In genomic region chr1:79376106-79376505, GRCh38 we compare ENCODE assay signal across 29 cellular contexts.
"Had no signal": no experiment of that assay in that cellular context is flagged by ENCODE, and none has a peak within 500 bp of the region (broad histone marks: within the 10 kb centered on the region; RNA-seq: fewer than 3 reads in every experiment).

No MANE protein-coding gene starts in this region.

- H3K27me3 ChIP-seq: breast epithelium, heart left ventricle, neutrophil, ovary, right atrium auricular region, tibial nerve had no signal

- H3K27me3 Mint-ChIP-seq: activated CD4-positive, alpha-beta T cell treated with anti-CD3 and anti-CD28 coated beads for 36 hours; activated naive CD8-positive, alpha-beta T cell treated with anti-CD3 and anti-CD28 coated beads for 36 hours; activated T-cell treated with anti-CD3 and anti-CD28 coated beads, Interleukin-2, amount 50 U/mL, for 24 hours; natural killer cell treated with Interleukin-12 subunit alpha and Interleukin-12 subunit beta and Interleukin-15 and Interleukin-18, amount 100 ng/mL, for 72 hours; stimulated activated naive CD8-positive, alpha-beta T cell treated with anti-CD3 and anti-CD28 coated beads, Interleukin-15, Interleukin-2, amounts not matched to agents 100 ng/mL and 50 ng/mL, for 24 hours had no signal

- H3K4me3 ChIP-seq: breast epithelium, heart left ventricle, ovary, prostate gland, right atrium auricular region, tibial nerve had no signal

- DNase-seq: activated CD4-positive, alpha-beta T cell treated with anti-CD3 and anti-CD28 coated beads for 36 hours; activated CD4-positive, alpha-beta T cell treated with anti-CD3 and anti-CD28 coated beads, Interleukin-2, amount 50 U/mL, for 4 hours; activated CD8-positive, alpha-beta memory T cell treated with anti-CD3 and anti-CD28 coated beads for 24 hours; activated CD8-positive, alpha-beta memory T cell treated with anti-CD3 and anti-CD28 coated beads, Interleukin-2, amount 50 U/mL, for 4 hours; activated naive CD4-positive, alpha-beta T cell treated with Interleukin-2 at 50 U/mL for 16 hours; activated naive CD8-positive, alpha-beta T cell treated with anti-CD3 and anti-CD28 coated beads for 36 hours; activated T-cell treated with anti-CD3 and anti-CD28 coated beads, Interleukin-2, amount 50 U/mL, for 24 hours; cerebellar nuclear complex; cortex of kidney; effector CD4-positive, alpha-beta T cell; heart left ventricle; islet precursor cell; left cardiac atrium; ovary; stimulated activated CD4-positive, alpha-beta T cell treated with anti-CD3 and anti-CD28 coated beads, Interleukin-12 subunit alpha, Interleukin-12 subunit beta, amount 100 ng/mL, for 4 hours; stimulated activated CD4-positive, alpha-beta T cell treated with anti-CD3 and anti-CD28 coated beads, Interleukin-4, amount 100 ng/mL, for 4 hours; T-helper 9 cell had no signal

- H3K36me3 ChIP-seq: breast epithelium, heart left ventricle, neutrophil, ovary, prostate gland, right atrium auricular region, tibial nerve had no signal

- H3K9me3 ChIP-seq: breast epithelium, neutrophil, ovary, prostate gland, right atrium auricular region, tibial nerve had no signal

- H3K27ac ChIP-seq: breast epithelium, heart left ventricle, neutrophil, ovary, prostate gland, right atrium auricular region, tibial nerve had no signal

- H3K36me3 Mint-ChIP-seq: activated naive CD8-positive, alpha-beta T cell treated with anti-CD3 and anti-CD28 coated beads for 36 hours; memory B cell had no signal

- H3K27ac Mint-ChIP-seq: activated CD4-positive, alpha-beta T cell treated with anti-CD3 and anti-CD28 coated beads for 36 hours; activated naive CD8-positive, alpha-beta T cell treated with anti-CD3 and anti-CD28 coated beads for 36 hours; activated T-cell treated with anti-CD3 and anti-CD28 coated beads, Interleukin-2, amount 50 U/mL, for 24 hours; activated T-helper 2 cell treated with anti-CD3 and anti-CD28 coated beads, Interferon-gamma antibody, Interleukin-2, Interleukin-4, amounts not matched to agents 10 μg/mL and 5 μg/mL and 100 μg/mL, durations not matched to agents 14 hours and 24 hours and 36 hours; memory B cell; natural killer cell treated with Interleukin-12 subunit alpha and Interleukin-12 subunit beta and Interleukin-15 and Interleukin-18, amount 100 ng/mL, for 72 hours; stimulated activated naive CD8-positive, alpha-beta T cell treated with anti-CD3 and anti-CD28 coated beads, Interleukin-15, Interleukin-2, amounts not matched to agents 100 ng/mL and 50 ng/mL, for 24 hours had no signal

- ATAC-seq: activated CD4-positive, alpha-beta T cell treated with anti-CD3 and anti-CD28 coated beads for 36 hours; esophagus mucosa; heart left ventricle; left cardiac atrium; natural killer cell treated with Interleukin-12 subunit alpha and Interleukin-12 subunit beta and Interleukin-15 and Interleukin-18, amount 100 ng/mL, for 72 hours had no signal

- FAIRE-seq: astrocyte, urothelium cell line had no signal

- H3K4me1 ChIP-seq: breast epithelium, heart left ventricle, prostate gland, right atrium auricular region had no signal

- H3K4me1 Mint-ChIP-seq: activated CD4-positive, alpha-beta T cell treated with anti-CD3 and anti-CD28 coated beads for 36 hours; activated naive CD8-positive, alpha-beta T cell treated with anti-CD3 and anti-CD28 coated beads for 36 hours; memory B cell had no signal

- H3K4me3 Mint-ChIP-seq: activated CD4-positive, alpha-beta T cell treated with anti-CD3 and anti-CD28 coated beads for 36 hours; activated naive CD8-positive, alpha-beta T cell treated with anti-CD3 and anti-CD28 coated beads for 36 hours; activated T-cell treated with anti-CD3 and anti-CD28 coated beads, Interleukin-2, amount 50 U/mL, for 24 hours; memory B cell; natural killer cell treated with Interleukin-12 subunit alpha and Interleukin-12 subunit beta and Interleukin-15 and Interleukin-18, amount 100 ng/mL, for 72 hours; stimulated activated naive CD8-positive, alpha-beta T cell treated with anti-CD3 and anti-CD28 coated beads, Interleukin-15, Interleukin-2, amounts not matched to agents 100 ng/mL and 50 ng/mL, for 24 hours had no signal
